In the genomic region with DNA sequence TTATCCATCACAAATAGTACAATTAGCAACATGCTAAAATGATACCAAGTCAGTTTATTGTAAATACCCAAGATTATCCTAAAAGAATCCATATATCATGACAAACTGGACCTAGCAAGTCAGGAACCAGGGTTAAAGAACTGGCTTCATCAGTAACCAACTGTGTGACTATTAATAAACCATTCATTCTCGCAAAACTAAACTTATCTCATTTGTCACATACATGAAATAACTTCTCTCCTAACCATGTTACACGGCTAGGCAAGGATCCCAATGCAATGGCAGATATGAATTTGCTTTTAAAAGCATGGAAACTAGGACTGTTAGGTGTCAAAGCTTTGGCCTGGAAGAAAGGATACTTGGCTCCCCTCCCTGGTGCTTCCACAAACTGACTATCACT, we compare ENCODE assay signal across 35 cellular contexts.
"Had no signal": no experiment of that assay in that cellular context is flagged by ENCODE, and none has a peak within 500 bp of the region (broad histone marks: within the 10 kb centered on the region; RNA-seq: fewer than 3 reads in every experiment).

No MANE protein-coding gene starts in this region.

- H3K27ac ChIP-seq: adrenal gland, body of pancreas, brain microvascular endothelial cell, breast epithelium, WERI-Rb-1 had no signal

- H3K4me3 ChIP-seq: adrenal gland, body of pancreas, breast epithelium had no signal

- ATAC-seq: activated CD4-positive, alpha-beta T cell treated with anti-CD3 and anti-CD28 coated beads for 36 hours; activated CD4-positive, CD25-positive, alpha-beta regulatory T cell treated with anti-CD3 and anti-CD28 coated beads, Interleukin-2, amount 50 U/mL, for 24 hours; activated CD8-positive, alpha-beta T cell treated with anti-CD3 and anti-CD28 coated beads for 36 hours; activated naive CD4-positive, alpha-beta T cell treated with anti-CD3 and anti-CD28 coated beads, Interleukin-2, amount 50 U/mL, for 72 hours; activated T-cell treated with anti-CD3 and anti-CD28 coated beads, Interleukin-2, amount 50 U/mL, for 4 hours; activated T-cell treated with anti-CD3 and anti-CD28 coated beads, Interleukin-2, amount 50 U/mL, for 72 hours; activated T-helper 17 cell treated with anti-CD3 and anti-CD28 coated beads, Interleukin-2, amount 50 U/mL, for 72 hours; body of pancreas; WTC11 had no signal

- H3K27me3 ChIP-seq: adrenal gland, body of pancreas, brain microvascular endothelial cell, breast epithelium had no signal

- DNase-seq: activated CD4-positive, alpha-beta memory T cell treated with anti-CD3 and anti-CD28 coated beads for 36 hours; activated CD4-positive, alpha-beta T cell treated with anti-CD3 and anti-CD28 coated beads for 1 hour; activated CD4-positive, alpha-beta T cell treated with anti-CD3 and anti-CD28 coated beads for 36 hours; activated CD4-positive, alpha-beta T cell treated with anti-CD3 and anti-CD28 coated beads for 48 hours; activated CD4-positive, alpha-beta T cell treated with anti-CD3 and anti-CD28 coated beads, Interleukin-2, amount 50 U/mL, for 1 hour; activated CD4-positive, alpha-beta T cell treated with anti-CD3 and anti-CD28 coated beads, Interleukin-2, amount 50 U/mL, for 4 hours; activated CD4-positive, CD25-positive, alpha-beta regulatory T cell; activated CD8-positive, alpha-beta memory T cell treated with anti-CD3 and anti-CD28 coated beads, Interleukin-2, amount 50 U/mL, for 4 hours; activated CD8-positive, alpha-beta T cell treated with anti-CD3 and anti-CD28 coated beads for 36 hours; activated effector memory CD4-positive, alpha-beta T cell treated with anti-CD3 and anti-CD28 coated beads, Interleukin-2, amount 50 U/mL, for 16 hours; activated gamma-delta T cell treated with Interleukin-2 at 50 U/mL for 16 hours; activated naive CD4-positive, alpha-beta T cell; activated naive CD4-positive, alpha-beta T cell treated with anti-CD3 and anti-CD28 coated beads for 36 hours; activated naive CD4-positive, alpha-beta T cell treated with anti-CD3 and anti-CD28 coated beads, Interleukin-2, amount 50 U/mL, for 16 hours; activated naive CD8-positive, alpha-beta T cell treated with anti-CD3 and anti-CD28 coated beads for 36 hours; activated T-cell treated with anti-CD3 and anti-CD28 coated beads for 4 hours; activated T-cell treated with anti-CD3 and anti-CD28 coated beads, Interleukin-2, amount 50 U/mL, for 1 hour; activated T-cell treated with anti-CD3 and anti-CD28 coated beads, Interleukin-2, amount 50 U/mL, for 4 hours; activated T-cell treated with anti-CD3 and anti-CD28 coated beads, Interleukin-2, amount 50 U/mL, for 72 hours; adrenal gland; amniotic stem cell; aorta; body of pancreas; brain microvascular endothelial cell; caudate nucleus; cerebellar nuclear complex; T-helper 1 cell; T-helper 2 cell; T-helper 9 cell; WERI-Rb-1 had no signal

- H3K36me3 ChIP-seq: adrenal gland, brain microvascular endothelial cell, breast epithelium, WERI-Rb-1 had no signal

- H3K9me3 ChIP-seq: adrenal gland, body of pancreas, breast epithelium had no signal

- H3K4me1 ChIP-seq: adrenal gland had no signal
